ENCODE assay signal across 13 cellular contexts in the genomic region with DNA sequence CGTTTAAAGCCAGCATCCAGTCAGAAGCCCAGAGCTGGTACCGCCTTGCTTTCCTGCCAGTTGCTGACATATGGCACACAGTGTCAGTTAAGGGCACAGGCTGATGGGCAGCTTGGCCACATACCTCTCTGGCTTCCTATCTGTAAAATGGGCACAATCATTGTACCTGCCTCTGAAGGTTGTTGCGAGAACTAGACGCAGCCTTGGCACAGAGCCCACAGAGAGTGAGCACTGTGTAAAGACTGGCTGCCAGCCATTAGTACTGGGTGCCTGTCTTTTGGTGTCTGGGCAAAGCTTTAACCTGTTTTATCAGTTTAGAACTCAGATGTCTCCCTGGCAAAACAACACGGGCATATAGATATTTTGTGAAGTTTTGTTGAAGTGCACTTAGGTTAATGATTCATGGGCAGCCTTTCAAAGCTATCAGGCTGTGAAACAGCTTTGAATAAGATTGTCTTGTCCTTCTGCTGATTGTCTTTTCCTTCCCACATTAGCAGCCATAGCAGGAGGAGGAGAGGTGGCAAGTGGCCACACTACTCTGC.
DNase-seq lines count a peak whose midpoint lies in the region; ATAC-seq and TF ChIP-seq lines count a peak whose summit lies in the region.
"Had no signal": no experiment of that assay in that cellular context is flagged by ENCODE, and none has a peak within 500 bp of the region (broad histone marks: within the 10 kb centered on the region; RNA-seq: fewer than 3 reads in every experiment).

No MANE protein-coding gene starts in this region.

- H3K36me3 ChIP-seq in BE2C (no peaks in the 10 kb centered on the region), body of pancreas (replicated peaks in 1 of 2; ENCODE audit: insufficient read depth in 1 of 2, low read depth in 2 of 2) (peaks cover 0 to 2% of the 10 kb centered on the region in 2 donors), right lobe of liver (no peaks in the 10 kb centered on the region)
- H3K36me3 ChIP-seq: ovary had no signal

- no peaks in the 10 kb centered on the region for H3K9me3 ChIP-seq in BE2C
- H3K9me3 ChIP-seq in body of pancreas: no peaks in the 10 kb centered on the region
- no peaks in the 10 kb centered on the region for H3K9me3 ChIP-seq in right lobe of liver
- H3K9me3 ChIP-seq: ovary had no signal

- H3K27me3 ChIP-seq in BE2C (no peaks in the 10 kb centered on the region), body of pancreas (no peaks in the 10 kb centered on the region), right lobe of liver (no peaks in the 10 kb centered on the region)
- H3K27me3 ChIP-seq: ovary had no signal

- no peaks in the 10 kb centered on the region for H3K4me1 ChIP-seq in BE2C
- H3K4me1 ChIP-seq in body of pancreas: peaks cover 73% of the 10 kb centered on the region
- peaks cover 0 to 23% (median 10%) of the 10 kb centered on the region in 4 donors for H3K4me1 ChIP-seq in right lobe of liver

- intact Hi-C loops in body of pancreas (cut with DNase I) (no loop called here), right lobe of liver (cut with DNase I) (no loop called here)

- H3K27ac ChIP-seq in body of pancreas: peak overlapping the region; percentile 71 to 91 (median 88)
- peak overlapping the region; percentile 36 to 80 (median 77) for H3K27ac ChIP-seq in right lobe of liver
- H3K27ac ChIP-seq: coronary artery, ovary had no signal

- no peak for TF ChIP-seq CTCF in BE2C (IDR thresholded peaks at IDR 0.05; ENCODE audit: low read depth, low read length)
- no peak for TF ChIP-seq CTCF in body of pancreas (IDR thresholded peaks at IDR 0.05)
- no peak for TF ChIP-seq CTCF in right lobe of liver (IDR thresholded peaks at IDR 0.05)
- TF ChIP-seq CTCF in GM10266 (IDR thresholded peaks at IDR 0.05; ENCODE audit: control insufficient read depth, insufficient read depth, low read depth, missing control alignments): no peak

- ATAC-seq in body of pancreas: peak; percentile 45
- ATAC-seq in right lobe of liver: peak; percentile 30 to 72 (median 58)
- ATAC-seq in GM21390 (IDR thresholded peaks at IDR 0.05; ENCODE audit: unreplicated experiment): no peak
- no peak for ATAC-seq in HG02798 (IDR thresholded peaks at IDR 0.05; ENCODE audit: poor library complexity, unreplicated experiment)

- 31% methylated on average over 5 of the region's 5 CpGs for WGBS in body of pancreas, 2 donors
- WGBS in right lobe of liver (ENCODE audit: insufficient coverage, low coverage, low lambda C conversion rate, missing lambda C conversion rate): 51% methylated on average over 5 of the region's 5 CpGs

- TF ChIP-seq POLR2A in body of pancreas (IDR thresholded peaks at IDR 0.05) (no peak), right lobe of liver (IDR thresholded peaks at IDR 0.05) (no peak)

- H3K4me3 ChIP-seq in BE2C (ENCODE audit: low read depth, low read length) (no peak overlapping the region), body of pancreas (no peak overlapping the region), right lobe of liver (no peak overlapping the region)
- H3K4me3 ChIP-seq: coronary artery, ovary had no signal

- DNase-seq in BE2C (peak; percentile 23), M059J (ENCODE audit: low read depth) (peak; percentile 55), body of pancreas (peak; percentile 91 to 94 (median 93)), right lobe of liver (peak; percentile 83 to 88 (median 86)), GM10266 (ENCODE audit: extremely low spot score) (no peak)
- no peak for DNase-seq in stimulated activated CD4-positive, alpha-beta T cell treated with anti-CD3 and anti-CD28 coated beads, Interleukin-2, amount 100 ng/mL, for 24 hours
- DNase-seq: activated T-cell treated with anti-CD3 and anti-CD28 coated beads, Interleukin-2, amount 50 U/mL, for 24 hours; NCI-H2171 treated with DMSO at 0.1 percent for 48 hours; T-helper 1 cell had no signal

Comparison
In these comparisons a context has a peak if more than half of its experiments do, and no peak if none do; other contexts are left out.
1. DNase-seq: peak in BE2C (single experiment), M059J (single experiment), body of pancreas (4 of 4) and right lobe of liver (3 of 3); none in GM10266 (single experiment) and stimulated activated CD4-positive, alpha-beta T cell treated with anti-CD3 and anti-CD28 coated beads, Interleukin-2, amount 100 ng/mL, for 24 hours (0 of 2).
2. ATAC-seq: peak in body of pancreas (single experiment) and right lobe of liver (4 of 4); none in GM21390 (single experiment) and HG02798 (single experiment).